15 cellular contexts compared by ENCODE assay signal in genomic region chr3:23431759-23432158, GRCh38.
DNase-seq lines count a peak whose midpoint lies in the region; ATAC-seq and TF ChIP-seq lines count a peak whose summit lies in the region.
"Had no signal": no experiment of that assay in that cellular context is flagged by ENCODE, and none has a peak within 500 bp of the region (broad histone marks: within the 10 kb centered on the region; RNA-seq: fewer than 3 reads in every experiment).

No MANE protein-coding gene starts in this region.

- H3K27ac ChIP-seq in GM23248, result no peak overlapping the region
- H3K27ac ChIP-seq: A549 had no signal

- peaks cover 4% of the 10 kb centered on the region; the same call in 1 of the 2 replicates for H3F3A ChIP-seq in GM23248 (ENCODE audit: insufficient read depth)

- 55 to 58% methylated on average over 3 of the region's 3 CpGs for WGBS in GM23248 (ENCODE audit: low coverage in 1 of 2, low lambda C conversion rate in 2 of 2, missing lambda C conversion rate in 2 of 2), 2 experiments

- H3K79me2 ChIP-seq in GM23248 (ENCODE audit: insufficient read depth), result peaks cover 13% of the 10 kb centered on the region; the same call in 1 of the 2 replicates

- no peak for TF ChIP-seq CTCF in fibroblast of mammary gland (conservative IDR thresholded peaks at IDR 0.05; ENCODE audit: control insufficient read depth, insufficient read depth, low read depth, low read length)

- no peaks in the 10 kb centered on the region for H3K27me3 ChIP-seq in GM23248 (replicated peaks; ENCODE audit: insufficient read depth)
- H3K27me3 ChIP-seq: BE2C had no signal

- no peaks in the 10 kb centered on the region for H3K9me3 ChIP-seq in GM23248 (ENCODE audit: low read depth)
- H3K9me3 ChIP-seq: A549, BE2C, HAP-1 had no signal

- H3K36me3 ChIP-seq in GM23248 (ENCODE audit: low read depth), result no peaks in the 10 kb centered on the region
- H3K36me3 ChIP-seq: BE2C, HAP-1 had no signal

- H3K9me2 ChIP-seq in GM23248 (ENCODE audit: insufficient read depth), result no peaks in the 10 kb centered on the region

- 0 out of 2 replicates have a peak, but pooled peaks cover 13% of the 10 kb centered on the region for H4K20me1 ChIP-seq in GM23248 (ENCODE audit: insufficient read depth)

- DNase-seq in GM23248 (peak; percentile 5), fibroblast of mammary gland (ENCODE audit: low read depth) (peak; percentile 40), DMS153 (lab: John Stamatoyannopoulos, UW) (no peak), NCI-H146 (lab: John Stamatoyannopoulos, UW) (no peak), activated gamma-delta T cell (lab: John Stamatoyannopoulos, UW) (no peak)
- no peak for DNase-seq in activated CD4-positive, alpha-beta T cell treated with anti-CD3 and anti-CD28 coated beads for 48 hours
- DNase-seq: BE2C; CD8-positive, alpha-beta T cell; COR-L47; DND-41 had no signal

- no peak overlapping the region for H2AFZ ChIP-seq in GM23248

- H3K9ac ChIP-seq in GM23248, result no peak overlapping the region

- H3K4me1 ChIP-seq in GM23248 (ENCODE audit: insufficient read depth), result peaks cover 11% of the 10 kb centered on the region
- H3K4me1 ChIP-seq: BE2C, HAP-1 had no signal

- no peak overlapping the region for H3K4me2 ChIP-seq in GM23248 (ENCODE audit: unreplicated experiment)
- H3K4me2 ChIP-seq: A549 had no signal

- peak; percentile 51; the same call in 1 of the 3 replicates for ATAC-seq in SK-N-SH treated with all-trans-retinoic acid at 6 μM for 48 hours
- ATAC-seq: A549; CD8-positive, alpha-beta T cell; HepG2 had no signal

- no peak overlapping the region for H3K4me3 ChIP-seq in GM23248
- H3K4me3 ChIP-seq in fibroblast of mammary gland (ENCODE audit: control insufficient read depth, low read depth, low read length), result no peak overlapping the region
- H3K4me3 ChIP-seq: A549, GM12878, HAP-1 had no signal

- in situ Hi-C loops in GM23248 (cut with MboI), result no loop called here

TF ChIP-seq in SK-N-SH treated with all-trans-retinoic acid at 6 μM for 48 hours, 23 proteins besides CTCF, POLR2A, EP300 and RAD21:
- no peak for TF ChIP-seq ZNF565 (CRISPR knock-in tag; conservative IDR thresholded peaks at IDR 0.05; ENCODE audit: low read depth)
- no peak for TF ChIP-seq CSDC2 (CRISPR knock-in tag; IDR thresholded peaks at IDR 0.05)
- TF ChIP-seq ZC3H10 (CRISPR knock-in tag; IDR thresholded peaks at IDR 0.05), result no peak
- no peak for TF ChIP-seq ZFP3 (CRISPR knock-in tag; IDR thresholded peaks at IDR 0.05)

Comparison
In these comparisons a context has a peak if more than half of its experiments do, and no peak if none do; other contexts are left out.
1. DNase-seq: peak in GM23248 (single experiment) and fibroblast of mammary gland (single experiment); none in activated CD4-positive, alpha-beta T cell treated with anti-CD3 and anti-CD28 coated beads for 48 hours (single experiment), DMS153 (single experiment), NCI-H146 (single experiment) and activated gamma-delta T cell (single experiment).